Comparison of ENCODE assay signal across 29 cellular contexts in the genomic region with DNA sequence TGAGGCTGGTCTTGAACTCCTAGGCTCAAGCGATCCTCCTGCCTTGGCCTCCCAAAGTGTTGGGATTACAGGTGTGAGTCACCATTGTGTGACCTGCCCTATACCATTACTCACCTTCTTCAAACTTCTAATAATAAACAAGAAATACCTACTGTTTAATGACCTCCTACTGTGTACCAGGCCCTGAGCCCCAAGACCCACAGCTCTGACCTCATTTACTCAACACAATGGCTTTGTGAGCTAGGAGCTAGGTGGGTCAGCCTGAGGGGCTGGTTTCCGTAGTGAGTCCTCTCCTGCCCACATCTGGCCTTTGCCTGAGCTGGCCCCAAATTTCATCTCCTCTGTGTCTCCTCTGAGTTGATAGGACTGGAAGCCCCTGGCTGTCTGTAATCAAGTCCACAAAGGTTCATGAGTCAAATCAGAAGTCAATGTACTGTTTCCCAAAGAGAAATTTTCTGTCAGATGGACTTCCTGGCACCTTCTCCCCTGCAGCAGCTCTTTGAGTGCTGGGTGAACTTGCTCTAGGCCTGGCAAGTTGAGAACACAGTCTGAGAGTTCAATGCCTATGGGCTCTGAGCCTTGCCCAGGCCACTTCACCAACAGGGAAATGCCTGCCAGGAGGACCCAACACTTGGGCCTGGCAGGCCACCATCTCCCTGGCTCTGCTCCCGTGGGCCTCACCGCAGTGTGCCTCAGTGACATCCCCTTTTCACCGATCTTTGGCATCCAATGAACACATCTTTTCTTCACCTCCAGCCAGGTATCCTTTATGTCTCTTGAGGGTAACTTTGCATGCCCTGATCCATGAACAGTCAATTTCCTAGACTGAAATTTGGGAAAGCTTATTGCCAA. TPM values are rescaled to one million over a fixed set of nuclear protein-coding genes. Genes with fewer than 3 reads are reported as not detected.
A peak's percentile ranks its signal among the peaks of the same experiment; 100 is the strongest.
DNase-seq lines count a peak whose midpoint lies in the region; ATAC-seq and TF ChIP-seq lines count a peak whose summit lies in the region.
"Had no signal": no experiment of that assay in that cellular context is flagged by ENCODE, and none has a peak within 500 bp of the region (broad histone marks: within the 10 kb centered on the region; RNA-seq: fewer than 3 reads in every experiment).

No MANE protein-coding gene starts in this region.

- H3K4me3 ChIP-seq in HCT116 (replicated peaks in 1 of 2; ENCODE audit: low read depth in 1 of 2, low read length in 2 of 2), result no peak overlapping the region
- H3K4me3 ChIP-seq in stomach, result no peak overlapping the region
- H3K4me3 ChIP-seq: gastroesophageal sphincter, lung, psoas muscle had no signal

- H3K9me2 ChIP-seq in HCT116 (ENCODE audit: insufficient read depth), result no peaks in the 10 kb centered on the region

- TF ChIP-seq POLR2A in HCT116 (IDR thresholded peaks at IDR 0.05; ENCODE audit: borderline replicate concordance, extremely low read depth, insufficient read depth, insufficient read length), result no peak
- no peak for TF ChIP-seq POLR2A in stomach (IDR thresholded peaks at IDR 0.05)

- no peak overlapping the region for H3K9ac ChIP-seq in HCT116 (ENCODE audit: low read length)

- TF ChIP-seq CTCF in HCT116 (IDR thresholded peaks at IDR 0.05 in 2 of 3, conservative IDR thresholded peaks at IDR 0.05 in 1 of 3; ENCODE audit: borderline replicate concordance in 1 of 3, insufficient read depth in 1 of 3, low read depth in 2 of 3, low read length in 2 of 3) (no peak), chondrocyte (IDR thresholded peaks at IDR 0.05) (no peak), stomach (IDR thresholded peaks at IDR 0.05) (no peak)

- no peaks in the 10 kb centered on the region for H3K79me2 ChIP-seq in HCT116 (ENCODE audit: insufficient read depth, low read length)

- RAD21 ChIA-PET in HCT116 (lab: Charles Lee; ENCODE audit: low non-redundant PET in 1 of 2, low total read pairs in 2 of 2, uncharacterized antibody in 2 of 2, unreplicated experiment in 2 of 2), result no interaction called here

- H3K4me2 ChIP-seq in HCT116 (ENCODE audit: low read length), result peak overlapping the region; percentile 39

- peaks cover 13% of the 10 kb centered on the region for H3K4me1 Mint-ChIP-seq in chondrocyte (ENCODE audit: low read depth)
- H3K4me1 Mint-ChIP-seq: activated naive CD4-positive, alpha-beta T cell treated with anti-CD3 and anti-CD28 coated beads, Interleukin-2, amount 10 ng/mL, durations not matched to agents 7 days and 5 days had no signal

- no peak for TF ChIP-seq EP300 in stomach (IDR thresholded peaks at IDR 0.05)

- no peak for TF ChIP-seq RAD21 in HCT116 (IDR thresholded peaks at IDR 0.05; ENCODE audit: low read depth)

- H3K9me3 Mint-ChIP-seq in chondrocyte (ENCODE audit: low read depth), result no peaks in the 10 kb centered on the region
- H3K9me3 Mint-ChIP-seq: activated naive CD4-positive, alpha-beta T cell treated with anti-CD3 and anti-CD28 coated beads, Interleukin-2, amount 10 ng/mL, durations not matched to agents 7 days and 5 days; CD4-positive, alpha-beta T cell; natural killer cell had no signal

- BruUV-seq in HCT116 (replicated peaks; lab: Mats Ljungman, UMichigan), result no TSS peak

- 94 to 98% (median 96%) methylated on average over 4 to 5 of the region's 5 CpGs for WGBS in stomach, 5 donors

- no peak overlapping the region for H3K27ac Mint-ChIP-seq in chondrocyte (ENCODE audit: unreplicated experiment)
- H3K27ac Mint-ChIP-seq: activated naive CD4-positive, alpha-beta T cell treated with anti-CD3 and anti-CD28 coated beads, Interleukin-2, amount 10 ng/mL, durations not matched to agents 7 days and 5 days; CD4-positive, alpha-beta T cell; natural killer cell had no signal

- no peaks in the 10 kb centered on the region for H3K27me3 ChIP-seq in HCT116 (ENCODE audit: insufficient read depth, low read length)
- H3K27me3 ChIP-seq in stomach, result no peaks in the 10 kb centered on the region
- H3K27me3 ChIP-seq: gastroesophageal sphincter had no signal

- no peak overlapping the region for H2AFZ ChIP-seq in HCT116 (ENCODE audit: low read depth, low read length, poor library complexity, severe bottlenecking)

- peak; percentile 56 for ATAC-seq in HCT116
- ATAC-seq: gastroesophageal sphincter, left cardiac atrium, natural killer cell, Panc1, psoas muscle had no signal

- H4K20me1 ChIP-seq in HCT116 (ENCODE audit: insufficient read depth), result no peaks in the 10 kb centered on the region

- H3K36me3 ChIP-seq in HCT116 (ENCODE audit: control insufficient read depth in 1 of 2, insufficient read depth in 2 of 2, low read length in 2 of 2) (no peaks in the 10 kb centered on the region), stomach (no peaks in the 10 kb centered on the region)
- H3K36me3 ChIP-seq: gastroesophageal sphincter had no signal

- POLR2A ChIA-PET in HCT116 (lab: Charles Lee), result interaction anchor here (1.3 to 1.7 kb wide), 2 partner anchors 11 to 13 kb away, joined by 4 to 8 read pairs; no protein-coding TSS in a partner anchor

- H3K9me3 ChIP-seq in HCT116 (ENCODE audit: control insufficient read depth in 1 of 2, insufficient read depth in 1 of 2, low read depth in 1 of 2, low read length in 2 of 2) (no peaks in the 10 kb centered on the region), stomach (no peaks in the 10 kb centered on the region)
- H3K9me3 ChIP-seq: gastroesophageal sphincter, psoas muscle had no signal

- H3K27ac ChIP-seq in HCT116 (ENCODE audit: low read depth, low read length) (no peak overlapping the region), stomach (no peak overlapping the region)
- H3K27ac ChIP-seq: gastroesophageal sphincter, psoas muscle had no signal

- CTCF ChIA-PET in HCT116 (lab: Charles Lee), result no interaction called here

- peaks cover 5% of the 10 kb centered on the region for H3K36me3 Mint-ChIP-seq in chondrocyte (ENCODE audit: low read depth)
- H3K36me3 Mint-ChIP-seq: activated naive CD4-positive, alpha-beta T cell treated with anti-CD3 and anti-CD28 coated beads, Interleukin-2, amount 10 ng/mL, durations not matched to agents 7 days and 5 days; natural killer cell had no signal

- peak; percentile 50 for DNase-seq in activated CD8-positive, alpha-beta memory T cell treated with anti-CD3 and anti-CD28 coated beads for 24 hours
- DNase-seq in activated CD8-positive, alpha-beta memory T cell treated with anti-CD3 and anti-CD28 coated beads, Interleukin-2, amount 50 U/mL, for 48 hours, result no peak
- DNase-seq in HCT116 (ENCODE audit: low read depth, low spot score) (no peak), chondrocyte (ENCODE audit: low spot score) (peak; percentile 46), stomach (peak; percentile 8), hippocampal formation (lab: John Stamatoyannopoulos, UW) (no peak), NCI-H2107 treated with DMSO at 0.1 percent for 48 hours (lab: John Stamatoyannopoulos, UW; ENCODE audit: unreplicated experiment) (no peak)
- no peak for DNase-seq in central memory CD4-positive, alpha-beta T cell
- DNase-seq: activated CD4-positive, CD25-positive, alpha-beta regulatory T cell treated with anti-CD3 and anti-CD28 coated beads, Interleukin-2, amount 50 U/mL, for 72 hours; activated naive CD4-positive, alpha-beta T cell treated with anti-CD3 and anti-CD28 coated beads, Interleukin-2, amount 10 ng/mL, durations not matched to agents 7 days and 5 days; AML-193; amygdala; CD4-positive, alpha-beta T cell; Karpas-422; left cardiac atrium; natural killer cell; NCI-H1417; NCI-H2029; NCI-H524 treated with DMSO at 0.1 percent for 48 hours; nucleus accumbens; psoas muscle; SHP77; stimulated activated CD4-positive, alpha-beta T cell treated with anti-CD3 and anti-CD28 coated beads, Interleukin-4, amount 100 ng/mL, for 4 hours had no signal

- H3K4me3 Mint-ChIP-seq in chondrocyte (ENCODE audit: unreplicated experiment), result no peak overlapping the region
- H3K4me3 Mint-ChIP-seq: activated naive CD4-positive, alpha-beta T cell treated with anti-CD3 and anti-CD28 coated beads, Interleukin-2, amount 10 ng/mL, durations not matched to agents 7 days and 5 days; CD4-positive, alpha-beta T cell; natural killer cell had no signal

- intact Hi-C loops in HCT116 (cut with micrococcal nuclease), result no loop called here
- intact Hi-C loops in stomach (cut with DNase I; ENCODE audit: low total_unique reads), result no loop called here

- H3K4me1 ChIP-seq in HCT116 (ENCODE audit: control insufficient read depth in 1 of 2, insufficient read depth in 2 of 2, low read length in 2 of 2) (peaks cover 0 to 17% of the 10 kb centered on the region in 2 experiments; a peak in 2 of 4 replicates), stomach (peaks cover 7 to 33% (median 21%) of the 10 kb centered on the region in 4 donors)
- H3K4me1 ChIP-seq: psoas muscle had no signal

- H3K27me3 Mint-ChIP-seq in chondrocyte (ENCODE audit: low read depth), result peaks cover 33% of the 10 kb centered on the region
- H3K27me3 Mint-ChIP-seq: CD4-positive, alpha-beta T cell had no signal

TF ChIP-seq in HCT116, 20 proteins besides CTCF, POLR2A, EP300 and RAD21 (continues in another document):
- TF ChIP-seq, protein P1, sequence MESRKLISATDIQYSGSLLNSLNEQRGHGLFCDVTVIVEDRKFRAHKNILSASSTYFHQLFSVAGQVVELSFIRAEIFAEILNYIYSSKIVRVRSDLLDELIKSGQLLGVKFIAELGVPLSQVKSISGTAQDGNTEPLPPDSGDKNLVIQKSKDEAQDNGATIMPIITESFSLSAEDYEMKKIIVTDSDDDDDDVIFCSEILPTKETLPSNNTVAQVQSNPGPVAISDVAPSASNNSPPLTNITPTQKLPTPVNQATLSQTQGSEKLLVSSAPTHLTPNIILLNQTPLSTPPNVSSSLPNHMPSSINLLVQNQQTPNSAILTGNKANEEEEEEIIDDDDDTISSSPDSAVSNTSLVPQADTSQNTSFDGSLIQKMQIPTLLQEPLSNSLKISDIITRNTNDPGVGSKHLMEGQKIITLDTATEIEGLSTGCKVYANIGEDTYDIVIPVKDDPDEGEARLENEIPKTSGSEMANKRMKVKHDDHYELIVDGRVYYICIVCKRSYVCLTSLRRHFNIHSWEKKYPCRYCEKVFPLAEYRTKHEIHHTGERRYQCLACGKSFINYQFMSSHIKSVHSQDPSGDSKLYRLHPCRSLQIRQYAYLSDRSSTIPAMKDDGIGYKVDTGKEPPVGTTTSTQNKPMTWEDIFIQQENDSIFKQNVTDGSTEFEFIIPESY (IDR thresholded peaks at IDR 0.05; ENCODE audit: extremely low read depth, insufficient replicate concordance, low read length), result no peak
- no peak for TF ChIP-seq YY1 (IDR thresholded peaks at IDR 0.05; ENCODE audit: extremely low read depth, insufficient replicate concordance, low read depth, low read length)
- no peak for TF ChIP-seq EZH2phosphoT487 (IDR thresholded peaks at IDR 0.05; ENCODE audit: borderline replicate concordance)

RNA-seq across cellular contexts. Expression of a gene that starts 24.0 kb away (rescaled TPM):
- total RNA-seq in HCT116 (2021; ENCODE audit: unreplicated experiment), result 1.4 TPM
- polyA plus RNA-seq in HCT116 (2012), result 2.2 and 3.4 TPM in 2 replicates
- total RNA-seq in chondrocyte, result 0.05 TPM in 1 of 3 replicates, not detected in the others
- total RNA-seq in stomach, result 100 to 1,000 TPM in 1 of 5 donors, 1 to 10 TPM in 3, under 1 TPM in 1; 0.89 to 136 (median 3.3) TPM
- 1 to 10 TPM; 1.2 to 9.5 (median 2.7) TPM for polyA plus RNA-seq in stomach

RNA-seq across cellular contexts. Expression of a gene that starts 38.4 kb away (rescaled TPM):
- total RNA-seq in HCT116 (2021; ENCODE audit: unreplicated experiment) (0.49 TPM), chondrocyte (not detected in 3 replicates), stomach (not detected)
- 0.74 and 1.1 TPM in 2 replicates for polyA plus RNA-seq in HCT116 (2012)
- polyA plus RNA-seq in stomach, result not detected
- total RNA-seq: CD4-positive, alpha-beta T cell; gastroesophageal sphincter; left cardiac atrium; mononuclear cell; natural killer cell; psoas muscle; T-helper 2 cell treated with Interferon-gamma antibody and Interleukin-4, amounts not matched to agents 100 ng/mL and 5 ng/mL, for 36 hours; urinary bladder had no signal
- polyA plus RNA-seq: psoas muscle, urinary bladder had no signal

RNA-seq across cellular contexts. Expression of a gene that starts 58.8 kb away (rescaled TPM):
- not detected for total RNA-seq in HCT116 (2021; ENCODE audit: unreplicated experiment)
- 0.02 and 0.05 TPM in 2 replicates for polyA plus RNA-seq in HCT116 (2012)
- not detected in 3 replicates for total RNA-seq in chondrocyte
- not detected for total RNA-seq in stomach
- polyA plus RNA-seq in stomach, result not detected
- total RNA-seq: CD4-positive, alpha-beta T cell; gastroesophageal sphincter; left cardiac atrium; lung; mononuclear cell; psoas muscle; urinary bladder had no signal
- polyA plus RNA-seq: lung, psoas muscle, urinary bladder had no signal

Comparison
In these comparisons a context has a peak if more than half of its experiments do, and no peak if none do; other contexts are left out.
1. DNase-seq: peak in activated CD8-positive, alpha-beta memory T cell treated with anti-CD3 and anti-CD28 coated beads for 24 hours (single experiment), chondrocyte (single experiment) and stomach (single experiment); none in activated CD8-positive, alpha-beta memory T cell treated with anti-CD3 and anti-CD28 coated beads, Interleukin-2, amount 50 U/mL, for 48 hours (single experiment), HCT116 (single experiment), hippocampal formation (0 of 2), NCI-H2107 treated with DMSO at 0.1 percent for 48 hours (single experiment) and central memory CD4-positive, alpha-beta T cell (single experiment).